Comparison of ENCODE assay signal across 11 cellular contexts in genomic region chr22:24153353-24153752, GRCh38. TPM values are rescaled to one million over a fixed set of nuclear protein-coding genes. Genes with fewer than 3 reads are reported as not detected.
DNase-seq lines count a peak whose midpoint lies in the region; ATAC-seq and TF ChIP-seq lines count a peak whose summit lies in the region.
"Had no signal": no experiment of that assay in that cellular context is flagged by ENCODE, and none has a peak within 500 bp of the region (broad histone marks: within the 10 kb centered on the region; RNA-seq: fewer than 3 reads in every experiment).

No MANE protein-coding gene starts in this region.

- H3K4me1 ChIP-seq in OCI-LY7 (ENCODE audit: insufficient read depth, low read length, poor library complexity, severe bottlenecking): peaks cover 41% of the 10 kb centered on the region
- H3K4me1 ChIP-seq in mesenchymal stem cell (ENCODE audit: control insufficient read depth, insufficient read depth, low read depth, low read length): peaks cover 38% of the 10 kb centered on the region
- H3K4me1 ChIP-seq in PC-9 (replicated peaks; ENCODE audit: insufficient read depth): peaks cover 14% of the 10 kb centered on the region
- H3K4me1 ChIP-seq in testis: peaks cover 20% of the 10 kb centered on the region

- H2BK15ac ChIP-seq in mesenchymal stem cell (ENCODE audit: low read depth, poor library complexity, severe bottlenecking): peak overlapping the region; percentile 92

- H4K91ac ChIP-seq in mesenchymal stem cell (ENCODE audit: low read length): peak overlapping the region; percentile 96

- H2BK5ac ChIP-seq in mesenchymal stem cell (ENCODE audit: low read depth, low read length, poor library complexity, severe bottlenecking): no peak overlapping the region

- H3K9ac ChIP-seq in mesenchymal stem cell (ENCODE audit: low read length): no peak overlapping the region

- no peak overlapping the region for H2AK5ac ChIP-seq in mesenchymal stem cell (ENCODE audit: low read length, severe bottlenecking)

- H3K23ac ChIP-seq in mesenchymal stem cell (ENCODE audit: low read length in 2 of 2): no peak overlapping the region

- no peak overlapping the region for H2AFZ ChIP-seq in OCI-LY7 (ENCODE audit: low read length)
- no peak overlapping the region for H2AFZ ChIP-seq in mesenchymal stem cell (ENCODE audit: low read depth, low read length)
- H2AFZ ChIP-seq in PC-9: no peak overlapping the region

- no peak for ATAC-seq in GM21619 (IDR thresholded peaks at IDR 0.05; ENCODE audit: unreplicated experiment)
- ATAC-seq in GM21447 (IDR thresholded peaks at IDR 0.05; ENCODE audit: unreplicated experiment): no peak

- CTCF ChIA-PET in OCI-LY7 (lab: Charles Lee; ENCODE audit: unreplicated experiment) (no interaction called here), PC-9 (lab: Charles Lee) (no interaction called here)

- H3K9me3 ChIP-seq in OCI-LY7 (ENCODE audit: low read length): no peaks in the 10 kb centered on the region
- H3K9me3 ChIP-seq in mesenchymal stem cell (ENCODE audit: control insufficient read depth, low read length): no peaks in the 10 kb centered on the region
- H3K9me3 ChIP-seq in PC-9 (ENCODE audit: insufficient read depth, low read depth): no peaks in the 10 kb centered on the region
- no peaks in the 10 kb centered on the region for H3K9me3 ChIP-seq in testis

- H3F3A ChIP-seq in PC-9 (ENCODE audit: insufficient read depth, low read depth): peaks cover 7% of the 10 kb centered on the region; the same call in 1 of the 2 replicates

- peak; percentile 34 for DNase-seq in COLO668 (lab: John Stamatoyannopoulos, UW; ENCODE audit: unreplicated experiment)
- DNase-seq in OCI-LY7 (ENCODE audit: low spot score): peak; percentile 64
- DNase-seq in activated naive CD4-positive, alpha-beta T cell treated with anti-CD3 and anti-CD28 coated beads, Interleukin-2, amount 50 U/mL, for 16 hours: peak; percentile 33
- DNase-seq in mesenchymal stem cell: peak; percentile 74
- no peak for DNase-seq in PC-9
- DNase-seq in testis: no peak
- DNase-seq: DMS79 treated with DMSO at 0.1 percent for 48 hours, NCI-H2029, T1000 had no signal

- peak overlapping the region; percentile 71 for H4K8ac ChIP-seq in mesenchymal stem cell (ENCODE audit: low read length)

- peak overlapping the region; percentile 89 to 91 for H3K18ac ChIP-seq in mesenchymal stem cell (ENCODE audit: low read depth in 1 of 2, low read length in 2 of 2)

- no TSS peak for BruUV-seq in OCI-LY7 (replicated peaks; lab: Mats Ljungman, UMichigan)
- BruUV-seq in PC-9 (replicated peaks; lab: Mats Ljungman, UMichigan): no TSS peak

- H3K14ac ChIP-seq in mesenchymal stem cell (ENCODE audit: low read length in 2 of 2): peak overlapping the region in 1 of 2 experiments; percentile 84

- H3K4me3 ChIP-seq in OCI-LY7 (ENCODE audit: low read depth, low read length, poor library complexity, severe bottlenecking) (no peak overlapping the region), mesenchymal stem cell (ENCODE audit: insufficient read depth in 1 of 2, low read depth in 1 of 2, low read length in 2 of 2) (no peak overlapping the region), PC-9 (no peak overlapping the region), testis (no peak overlapping the region)

- H3K27me3 ChIP-seq in mesenchymal stem cell (ENCODE audit: control insufficient read depth in 1 of 2, insufficient read depth in 1 of 2, low read length in 2 of 2) (no peaks in the 10 kb centered on the region), PC-9 (ENCODE audit: insufficient read depth, low read depth) (no peaks in the 10 kb centered on the region), testis (no peaks in the 10 kb centered on the region)

- POLR2A ChIA-PET in OCI-LY7 (lab: Charles Lee) (interaction anchor here (0.7 kb wide), 2 partner anchors 25 to 85 kb away, joined by 3 to 5 read pairs; no protein-coding TSS in a partner anchor), PC-9 (lab: Charles Lee; ENCODE audit: unreplicated experiment) (no interaction called here)

- intact Hi-C loops in OCI-LY7 (cut with micrococcal nuclease; ENCODE audit: unreplicated experiment): loop anchor here (10.0 kb wide), 2 partner anchors 89 to 299 kb away; partner anchors contain the start of gene SLC2A11
- intact Hi-C loops in PC-9 (cut with micrococcal nuclease; ENCODE audit: unreplicated experiment): no loop called here
- intact Hi-C loops in testis (cut with DNase I; ENCODE audit: low total_unique reads): no loop called here

- H2BK120ac ChIP-seq in mesenchymal stem cell (ENCODE audit: low read depth, low read length): peak overlapping the region; percentile 86

- TF ChIP-seq CTCF in OCI-LY7 (conservative IDR thresholded peaks at IDR 0.05; ENCODE audit: low read length): no peak
- TF ChIP-seq CTCF in PC-9 (conservative IDR thresholded peaks at IDR 0.05): no peak
- no peak for TF ChIP-seq CTCF in testis (IDR thresholded peaks at IDR 0.05)

- H3K79me2 ChIP-seq in OCI-LY7 (ENCODE audit: insufficient read depth, low read depth, low read length) (no peaks in the 10 kb centered on the region), PC-9 (ENCODE audit: low read depth) (no peaks in the 10 kb centered on the region)

- peaks cover 14% of the 10 kb centered on the region for H3K79me1 ChIP-seq in mesenchymal stem cell (replicated peaks; ENCODE audit: low read length, poor library complexity, severe bottlenecking)

- 55% methylated on average over 3 of the region's 3 CpGs for WGBS in mesenchymal stem cell
- 80 to 85% methylated on average over 1 to 3 of the region's 3 CpGs for WGBS in testis, 2 donors

- no peaks in the 10 kb centered on the region for H4K20me1 ChIP-seq in OCI-LY7 (ENCODE audit: insufficient read depth, low read length)
- H4K20me1 ChIP-seq in PC-9 (ENCODE audit: insufficient read depth): no peaks in the 10 kb centered on the region

- H3K4me2 ChIP-seq in OCI-LY7 (ENCODE audit: low read length): peak overlapping the region; percentile 38
- H3K4me2 ChIP-seq in mesenchymal stem cell (ENCODE audit: low read length, poor library complexity, severe bottlenecking): no peak overlapping the region
- H3K4me2 ChIP-seq in PC-9: no peak overlapping the region

- no peak for TF ChIP-seq POLR2A in testis (IDR thresholded peaks at IDR 0.05)

- peak overlapping the region; percentile 54 for H3K27ac ChIP-seq in OCI-LY7 (ENCODE audit: low read depth, low read length, poor library complexity, severe bottlenecking)
- H3K27ac ChIP-seq in mesenchymal stem cell (ENCODE audit: low read length, poor library complexity, severe bottlenecking): no peak overlapping the region
- no peak overlapping the region for H3K27ac ChIP-seq in PC-9
- no peak overlapping the region for H3K27ac ChIP-seq in testis

- no peaks in the 10 kb centered on the region for H3K36me3 ChIP-seq in OCI-LY7 (ENCODE audit: insufficient read depth, low read length)
- H3K36me3 ChIP-seq in mesenchymal stem cell (ENCODE audit: control insufficient read depth in 1 of 2, insufficient read depth in 2 of 2, low read depth in 1 of 2, low read length in 2 of 2): peaks cover 5 to 26% of the 10 kb centered on the region in 2 experiments
- H3K36me3 ChIP-seq in PC-9 (ENCODE audit: low read depth): no peaks in the 10 kb centered on the region
- no peaks in the 10 kb centered on the region for H3K36me3 ChIP-seq in testis (ENCODE audit: low read depth, missing control alignments)

- peak overlapping the region; percentile 92 to 97 for H3K4ac ChIP-seq in mesenchymal stem cell (ENCODE audit: low read depth in 1 of 2, low read length in 2 of 2)

- H2BK12ac ChIP-seq in mesenchymal stem cell (ENCODE audit: low read length in 2 of 2): peak overlapping the region; percentile 95 to 97

- H3K9me2 ChIP-seq in OCI-LY7 (ENCODE audit: insufficient read depth, low read length): no peaks in the 10 kb centered on the region
- no peaks in the 10 kb centered on the region for H3K9me2 ChIP-seq in PC-9 (ENCODE audit: insufficient read depth)

RNA-seq across cellular contexts. Expression of gene SUSD2, which starts 27.9 kb away (rescaled TPM):
- 0.41 and 0.54 TPM in 2 replicates for total RNA-seq in OCI-LY7 (2014; rRNA removed; shearing (Covaris generic))
- 0.38 and 0.39 TPM in 2 replicates for total RNA-seq in OCI-LY7 (2022)
- polyA plus RNA-seq in mesenchymal stem cell (2013, experiment 1 of 2): 19.4 TPM
- polyA plus RNA-seq in mesenchymal stem cell (2013, experiment 2 of 2): 19.1 TPM
- 5.5 and 5.7 TPM in 2 replicates for total RNA-seq in PC-9 (2021)
- total RNA-seq in testis: 10 to 100 TPM in 1 of 2 donors, 1 to 10 TPM in 1; 5.7 to 11.9 TPM
- polyA plus RNA-seq in testis (ENCODE audit: insufficient read depth, low read depth, low replicate concordance): 5.3 TPM

Comparison
In these comparisons a context has a peak if more than half of its experiments do, and no peak if none do; other contexts are left out.
1. DNase-seq: peak in COLO668 (single experiment), OCI-LY7 (single experiment), activated naive CD4-positive, alpha-beta T cell treated with anti-CD3 and anti-CD28 coated beads, Interleukin-2, amount 50 U/mL, for 16 hours (single experiment) and mesenchymal stem cell (single experiment); none in PC-9 (0 of 2) and testis (single experiment).